In genomic region chr7:151275813-151276577, GRCh38 we compare ENCODE assay signal across 7 cellular contexts. TPM values are rescaled to one million over a fixed set of nuclear protein-coding genes. Genes with fewer than 3 reads are reported as not detected.
A peak's percentile ranks its signal among the peaks of the same experiment; 100 is the strongest.
DNase-seq lines count a peak whose midpoint lies in the region; ATAC-seq and TF ChIP-seq lines count a peak whose summit lies in the region.

No MANE protein-coding gene starts in this region.

- H3K4me1 ChIP-seq in Caco-2 (peaks cover 12% of the 10 kb centered on the region; the same call in 1 of the 2 replicates), osteoblast (ENCODE audit: insufficient read depth, low read length) (peaks cover 4% of the 10 kb centered on the region)

- H3K27ac ChIP-seq in coronary artery (peak overlapping the region in 1 of 2 donors; percentile 61), osteoblast (ENCODE audit: low read depth, low read length) (no peak overlapping the region)

- intact Hi-C loops in Caco-2 (cut with micrococcal nuclease; ENCODE audit: unreplicated experiment) = no loop called here

- no peaks in the 10 kb centered on the region for H3K36me3 Mint-ChIP-seq in Caco-2 (ENCODE audit: insufficient read depth, unreplicated experiment)

- H3K9me3 Mint-ChIP-seq in Caco-2 (ENCODE audit: unreplicated experiment) = no peaks in the 10 kb centered on the region

- H3K36me3 ChIP-seq in Caco-2 (ENCODE audit: control insufficient read depth, insufficient read depth, low read length) (no peaks in the 10 kb centered on the region), osteoblast (ENCODE audit: insufficient read depth, low read length) (no peaks in the 10 kb centered on the region)

- TF ChIP-seq CTCF in Caco-2 (IDR thresholded peaks at IDR 0.05; ENCODE audit: insufficient read depth in 1 of 2, low read depth in 1 of 2, low read length in 1 of 2, severe bottlenecking in 1 of 2, unreplicated experiment in 1 of 2) (no peak), coronary artery (IDR thresholded peaks at IDR 0.05) (no peak), osteoblast (IDR thresholded peaks at IDR 0.05; ENCODE audit: extremely low read depth, low read depth, low read length) (no peak)

- peaks cover 14% of the 10 kb centered on the region for H3K27me3 Mint-ChIP-seq in Caco-2 (ENCODE audit: insufficient read depth, unreplicated experiment)

- DNase-seq in Caco-2 (no peak), NCI-H1105 (lab: John Stamatoyannopoulos, UW) (peak; percentile 76), coronary artery (ENCODE audit: low spot score) (no peak), osteoblast (ENCODE audit: insufficient read length, low spot score, missing footprints) (no peak), NCI-H748 (lab: John Stamatoyannopoulos, UW; ENCODE audit: unreplicated experiment) (no peak)

- H3K27ac Mint-ChIP-seq in Caco-2 (ENCODE audit: unreplicated experiment) = no peak overlapping the region

- H3K9me3 ChIP-seq in Caco-2 (no peaks in the 10 kb centered on the region), osteoblast (ENCODE audit: low read depth, low read length) (no peaks in the 10 kb centered on the region)

- H3K4me3 Mint-ChIP-seq in Caco-2 (ENCODE audit: unreplicated experiment) = peak overlapping the region; percentile 42

- POLR2A ChIA-PET in Caco-2 (lab: Charles Lee) = no interaction called here

- H3K27me3 ChIP-seq in Caco-2 (replicated peaks; ENCODE audit: control insufficient read depth, insufficient read depth, low read length) (no peaks in the 10 kb centered on the region), osteoblast (ENCODE audit: insufficient read depth, low read length) (peaks cover 9% of the 10 kb centered on the region)

- H4K20me1 ChIP-seq in osteoblast (ENCODE audit: insufficient read depth, low read length) = no peaks in the 10 kb centered on the region

- H3K79me2 ChIP-seq in osteoblast (ENCODE audit: insufficient read depth, low read length) = no peaks in the 10 kb centered on the region

- H3K4me3 ChIP-seq in Caco-2 (ENCODE audit: low read depth, low read length) (no peak overlapping the region), coronary artery (peak overlapping the region; percentile 73), osteoblast (ENCODE audit: insufficient read depth, low read length) (peak overlapping the region; percentile 70)

- CTCF ChIA-PET in Caco-2 (lab: Charles Lee) = no interaction called here

- H3K4me2 ChIP-seq in osteoblast (ENCODE audit: insufficient read depth, low read length) = no peak overlapping the region

- ATAC-seq in HG03039 (IDR thresholded peaks at IDR 0.05; ENCODE audit: unreplicated experiment) (no peak), GM21367 (IDR thresholded peaks at IDR 0.05; ENCODE audit: unreplicated experiment) (no peak)

- H2AFZ ChIP-seq in osteoblast (ENCODE audit: low read length) = no peak overlapping the region

- no TSS peak for BruUV-seq in Caco-2 (replicated peaks; lab: Mats Ljungman, UMichigan)

- no peaks in the 10 kb centered on the region for H3K4me1 Mint-ChIP-seq in Caco-2 (ENCODE audit: low read depth, unreplicated experiment)

RNA-seq across cellular contexts. Expression of gene SMARCD3, which starts 27.5 kb away (rescaled TPM):
- 20.2 and 27.8 TPM in 2 replicates for total RNA-seq in Caco-2 (2022)
- 37.4 and 40.2 TPM in 2 replicates for total RNA-seq in osteoblast

RNA-seq across cellular contexts. Expression of gene CHPF2, which starts 43.7 kb away (rescaled TPM):
- total RNA-seq in Caco-2 (2022) = 30.9 and 34.0 TPM in 2 replicates
- total RNA-seq in osteoblast = 77.5 and 83.2 TPM in 2 replicates

RNA-seq across cellular contexts. Expression of gene ABCF2, which starts 49.0 kb away (rescaled TPM):
- 50.8 and 57.8 TPM in 2 replicates for total RNA-seq in Caco-2 (2022)
- total RNA-seq in osteoblast = 55.1 and 65.9 TPM in 2 replicates
